In genomic region chr11:1557904-1558831, GRCh38 we compare ENCODE assay signal across 9 cellular contexts. TPM values are rescaled to one million over a fixed set of nuclear protein-coding genes. Genes with fewer than 3 reads are reported as not detected.
A peak's percentile ranks its signal among the peaks of the same experiment; 100 is the strongest.
DNase-seq lines count a peak whose midpoint lies in the region; ATAC-seq and TF ChIP-seq lines count a peak whose summit lies in the region.
"Had no signal": no experiment of that assay in that cellular context is flagged by ENCODE, and none has a peak within 500 bp of the region (broad histone marks: within the 10 kb centered on the region; RNA-seq: fewer than 3 reads in every experiment).

No MANE protein-coding gene starts in this region.

- CTCF ChIA-PET in CD4-positive, alpha-beta memory T cell (lab: Charles Lee; ENCODE audit: partially characterized antibody), result interaction anchor here (1.0 kb wide), 1 partner anchor 11 kb away, joined by 4 read pairs; no protein-coding TSS in a partner anchor

- H3K27ac ChIP-seq in lung (ENCODE audit: low read depth in 1 of 2, low read length in 1 of 2) (peak overlapping the region; percentile 72 to 79), transverse colon (peak overlapping the region; percentile 84 to 98 (median 90))
- no peak overlapping the region for H3K27ac ChIP-seq in CD4-positive, alpha-beta memory T cell (ENCODE audit: low read depth, low read length)

- H3K9me3 Mint-ChIP-seq in CD4-positive, alpha-beta memory T cell, result no peaks in the 10 kb centered on the region
- H3K9me3 Mint-ChIP-seq: naive thymus-derived CD8-positive, alpha-beta T cell had no signal

- peaks cover 0 to 22% of the 10 kb centered on the region in 2 donors for H3K4me1 ChIP-seq in lung (ENCODE audit: control insufficient read depth in 2 of 2, insufficient read depth in 2 of 2, low read length in 2 of 2)
- H3K4me1 ChIP-seq in transverse colon, result peaks cover 32 to 49% (median 39%) of the 10 kb centered on the region in 4 donors
- H3K4me1 ChIP-seq in CD4-positive, alpha-beta memory T cell (ENCODE audit: insufficient read depth, low read length), result no peaks in the 10 kb centered on the region

- TF ChIP-seq POLR2A in transverse colon (IDR thresholded peaks at IDR 0.05), result no peak

- DNase-seq in LNCaP clone FGC (ENCODE audit: low read depth), result peak; percentile 63
- peak; percentile 74 for DNase-seq in dedifferentiated amniotic fluid mesenchymal stem cell (ENCODE audit: extremely low spot score)
- DNase-seq in lung (ENCODE audit: low spot score), result no peak
- peak; percentile 66 for DNase-seq in transverse colon
- DNase-seq in NCI-H526 treated with DMSO at 0.1 percent for 48 hours (lab: John Stamatoyannopoulos, UW), result no peak
- no peak for DNase-seq in CD4-positive, alpha-beta memory T cell
- no peak for DNase-seq in stimulated activated CD4-positive, alpha-beta T cell treated with anti-CD3 and anti-CD28 coated beads, Interleukin-4, amount 100 ng/mL, for 4 hours

- H3K27me3 ChIP-seq in lung (ENCODE audit: control insufficient read depth, insufficient read depth), result no peaks in the 10 kb centered on the region
- no peaks in the 10 kb centered on the region for H3K27me3 ChIP-seq in transverse colon
- no peaks in the 10 kb centered on the region for H3K27me3 ChIP-seq in CD4-positive, alpha-beta memory T cell (ENCODE audit: insufficient read depth, low read length)

- H3K36me3 ChIP-seq in lung (ENCODE audit: control insufficient read depth in 2 of 2, insufficient read depth in 2 of 2, low read length in 2 of 2), result peaks cover 3 to 27% of the 10 kb centered on the region in 2 donors
- H3K36me3 ChIP-seq in transverse colon, result peaks cover 0 to 6% (median 0%) of the 10 kb centered on the region in 4 donors
- H3K36me3 ChIP-seq in CD4-positive, alpha-beta memory T cell (ENCODE audit: insufficient read depth, low read length), result no peaks in the 10 kb centered on the region

- no peak overlapping the region for H3K4me3 Mint-ChIP-seq in CD4-positive, alpha-beta memory T cell

- peaks cover 0 to 2% (median 0%) of the 10 kb centered on the region in 4 donors for H3K4me1 Mint-ChIP-seq in CD4-positive, alpha-beta memory T cell
- H3K4me1 Mint-ChIP-seq: naive thymus-derived CD8-positive, alpha-beta T cell had no signal

- peaks cover 6 to 8% of the 10 kb centered on the region in 2 donors for H3K36me3 Mint-ChIP-seq in CD4-positive, alpha-beta memory T cell

- intact Hi-C loops in transverse colon (cut with DNase I; ENCODE audit: low total_unique reads), result no loop called here
- intact Hi-C loops in CD4-positive, alpha-beta memory T cell (cut with micrococcal nuclease), result no loop called here

- no peaks in the 10 kb centered on the region for H3K9me3 ChIP-seq in lung (ENCODE audit: control insufficient read depth in 2 of 2, insufficient read depth in 1 of 2, low read length in 1 of 2)
- no peaks in the 10 kb centered on the region for H3K9me3 ChIP-seq in transverse colon
- no peaks in the 10 kb centered on the region for H3K9me3 ChIP-seq in CD4-positive, alpha-beta memory T cell (ENCODE audit: control insufficient read depth in 1 of 2, low read length in 2 of 2)

- H3K27me3 Mint-ChIP-seq in CD4-positive, alpha-beta memory T cell, result peaks cover 1 to 2% of the 10 kb centered on the region in 2 donors

- H3K27ac Mint-ChIP-seq in CD4-positive, alpha-beta memory T cell, result peak overlapping the region in 1 of 7 donors; percentile 80

- 46 to 57% methylated on average over 31 of the region's 31 CpGs for WGBS in lung, 2 donors
- WGBS in transverse colon (ENCODE audit: low coverage in 1 of 2), 2 donors, result 57% methylated on average over 29 of the region's 31 CpGs; no CpG with 5 or more reads in 1 of the 2 donors

- no peak for TF ChIP-seq EP300 in transverse colon (IDR thresholded peaks at IDR 0.05; ENCODE audit: low read depth)

- in situ Hi-C loops in transverse colon (cut with MboI; ENCODE audit: low pct_ligation_motif_present in 1 of 4, low pct_unique_long_range_greater_than_20kb in 1 of 4, low sequenced_read_pairs in 3 of 4), result no loop called here

- ATAC-seq in lung (ENCODE audit: insufficient read depth, low FRiP score) (no peak), HG03460 (IDR thresholded peaks at IDR 0.05; ENCODE audit: unreplicated experiment) (no peak)

- POLR2A ChIA-PET in CD4-positive, alpha-beta memory T cell (lab: Charles Lee; ENCODE audit: partially characterized antibody), result no interaction called here

- H3K4me3 ChIP-seq in LNCaP clone FGC (ENCODE audit: low read depth, low read length) (peak overlapping the region; percentile 51), lung (no peak overlapping the region), transverse colon (no peak overlapping the region)
- H3K4me3 ChIP-seq in CD4-positive, alpha-beta memory T cell (ENCODE audit: low read length in 2 of 2), result no peak overlapping the region

- no peak for TF ChIP-seq CTCF in LNCaP clone FGC (IDR thresholded peaks at IDR 0.05; ENCODE audit: control insufficient read depth, extremely low read depth, insufficient read depth)
- TF ChIP-seq CTCF in lung (IDR thresholded peaks at IDR 0.05; ENCODE audit: control extremely low read depth, extremely low read depth), result no peak
- TF ChIP-seq CTCF in transverse colon (IDR thresholded peaks at IDR 0.05), result no peak

RNA-seq across cellular contexts. Expression of gene DUSP8, which starts 13.9 kb away (rescaled TPM):
- 10 to 100 TPM in 1 of 2 donors, 1 to 10 TPM in 1; 2.0 to 17.0 TPM for total RNA-seq in lung
- polyA plus RNA-seq in lung, result 1 to 10 TPM; 3.5 to 9.1 TPM
- total RNA-seq in transverse colon, result 10 to 100 TPM; 13.3 to 31.8 (median 19.8) TPM
- total RNA-seq in CD4-positive, alpha-beta memory T cell, result 1 to 10 TPM; 5.8 TPM
- polyA plus RNA-seq in CD4-positive, alpha-beta memory T cell, result 1 to 10 TPM in 1 of 2 donors, not detected in 1; 1.5 TPM

RNA-seq across cellular contexts. Expression of gene KRTAP5-1, which starts 26.9 kb away (rescaled TPM):
- total RNA-seq in lung (not detected), transverse colon (not detected)
- polyA plus RNA-seq in lung, result not detected
- not detected for total RNA-seq in CD4-positive, alpha-beta memory T cell
- under 1 TPM in 1 of 2 donors, not detected in 1; 0.29 TPM for polyA plus RNA-seq in CD4-positive, alpha-beta memory T cell
- total RNA-seq: naive thymus-derived CD8-positive, alpha-beta T cell had no signal
- polyA plus RNA-seq: naive thymus-derived CD8-positive, alpha-beta T cell had no signal

RNA-seq across cellular contexts. Expression of gene KRTAP5-2, which starts 39.9 kb away (rescaled TPM):
- total RNA-seq in lung (not detected), transverse colon (not detected)
- polyA plus RNA-seq in lung, result under 1 TPM in 1 of 2 donors, not detected in 1; 0.12 TPM
- total RNA-seq in CD4-positive, alpha-beta memory T cell, result not detected
- not detected for polyA plus RNA-seq in CD4-positive, alpha-beta memory T cell
- total RNA-seq: naive thymus-derived CD8-positive, alpha-beta T cell had no signal
- polyA plus RNA-seq: naive thymus-derived CD8-positive, alpha-beta T cell had no signal

RNA-seq across cellular contexts. Expression of gene KRTAP5-3, which starts 50.1 kb away (rescaled TPM):
- total RNA-seq in lung (not detected), transverse colon (not detected)
- not detected for polyA plus RNA-seq in lung
- total RNA-seq in CD4-positive, alpha-beta memory T cell, result not detected
- not detected for polyA plus RNA-seq in CD4-positive, alpha-beta memory T cell
- total RNA-seq: naive thymus-derived CD8-positive, alpha-beta T cell had no signal
- polyA plus RNA-seq: naive thymus-derived CD8-positive, alpha-beta T cell had no signal

Comparison
In these comparisons a context has a peak if more than half of its experiments do, and no peak if none do; other contexts are left out.
1. DNase-seq: peak in LNCaP clone FGC (single experiment), dedifferentiated amniotic fluid mesenchymal stem cell (single experiment) and transverse colon (single experiment); none in lung (single experiment), NCI-H526 treated with DMSO at 0.1 percent for 48 hours (single experiment), CD4-positive, alpha-beta memory T cell (0 of 5) and stimulated activated CD4-positive, alpha-beta T cell treated with anti-CD3 and anti-CD28 coated beads, Interleukin-4, amount 100 ng/mL, for 4 hours (0 of 2).